In the genomic region with DNA sequence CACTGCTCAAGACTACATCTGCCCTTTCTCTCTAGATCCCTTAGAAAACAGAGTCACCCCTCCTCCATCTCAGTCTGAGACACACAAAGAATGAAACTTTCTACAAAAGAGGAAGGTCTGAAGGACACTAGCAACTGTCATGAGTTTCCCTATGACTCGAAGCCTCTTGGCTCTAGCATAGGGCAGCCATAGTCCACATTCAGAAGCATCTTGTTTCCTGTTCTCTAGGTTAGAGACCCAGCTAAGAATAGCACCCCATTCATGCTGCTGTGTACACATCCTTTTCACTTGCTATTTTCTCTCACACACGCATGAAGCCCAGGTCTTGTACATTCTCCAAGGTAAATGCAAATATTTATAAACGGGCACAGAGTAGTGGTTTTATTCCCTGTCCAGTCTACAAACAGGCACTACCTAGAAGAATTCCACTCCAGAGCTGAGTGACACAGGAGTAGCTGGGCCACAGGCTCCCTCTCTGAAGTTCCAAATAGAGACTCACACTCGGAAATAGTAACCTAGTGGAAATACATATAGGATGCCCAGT, we compare ENCODE assay signal across 10 cellular contexts. TPM values are rescaled to one million over a fixed set of nuclear protein-coding genes. Genes with fewer than 3 reads are reported as not detected.
DNase-seq lines count a peak whose midpoint lies in the region; ATAC-seq, FAIRE-seq and TF ChIP-seq lines count a peak whose summit lies in the region.
"Not testable (repeated sequence)": the region's sequence is repeated elsewhere in the genome, so short reads cannot be mapped to it uniquely, and the experiment has no call there.
"Had no signal": no experiment of that assay in that cellular context is flagged by ENCODE, and none has a peak within 500 bp of the region (broad histone marks: within the 10 kb centered on the region; RNA-seq: fewer than 3 reads in every experiment).

No MANE protein-coding gene starts in this region.

- not testable (repeated sequence) for FAIRE-seq in pancreas (lab: Jason Lieb, UNC)

- ATAC-seq in GM18508 (IDR thresholded peaks at IDR 0.05; ENCODE audit: insufficient read depth, unreplicated experiment), result peak; percentile 99
- ATAC-seq in GM19372 (IDR thresholded peaks at IDR 0.05; ENCODE audit: low read depth, unreplicated experiment), result peak; percentile 97
- peak; percentile 100 for ATAC-seq in GM21619 (IDR thresholded peaks at IDR 0.05; ENCODE audit: unreplicated experiment)
- peak; percentile 97 for ATAC-seq in HG02938 (IDR thresholded peaks at IDR 0.05; ENCODE audit: unreplicated experiment)
- peak; percentile 94 for ATAC-seq in HG03280 (IDR thresholded peaks at IDR 0.05; ENCODE audit: unreplicated experiment)
- 0 out of 3 replicates have a peak, but pooled peaks have one; percentile 22 for ATAC-seq in RWPE2 (ENCODE audit: low read depth)
- peak; percentile 79 for ATAC-seq in Right ventricle myocardium inferior
- peak in 3 of 4 donors; percentile 51 to 84 (median 81) for ATAC-seq in pancreas

- DNase-seq in RWPE2 (ENCODE audit: low spot score); Right ventricle myocardium inferior (ENCODE audit: missing footprints); pancreas: not testable (repeated sequence)

- no CpG with 5 or more reads among the region's 4 CpGs for WGBS in pancreas, 2 donors

- H3K27me3 ChIP-seq in RWPE2 (ENCODE audit: insufficient read depth, poor library complexity, severe bottlenecking); pancreas: not testable (repeated sequence)

- not testable (repeated sequence) for TF ChIP-seq CTCF in RWPE2 (IDR thresholded peaks at IDR 0.05; ENCODE audit: poor library complexity, severe bottlenecking); pancreas (IDR thresholded peaks at IDR 0.05)

- not testable (repeated sequence) for H3K9me3 ChIP-seq in RWPE2 (ENCODE audit: severe bottlenecking); pancreas

- H3K4me3 ChIP-seq in RWPE2 (ENCODE audit: severe bottlenecking); pancreas: not testable (repeated sequence)

- H3K36me3 ChIP-seq in RWPE2 (ENCODE audit: low read depth); pancreas: not testable (repeated sequence)

- not testable (repeated sequence) for H3K27ac ChIP-seq in RWPE2 (ENCODE audit: poor library complexity, severe bottlenecking); pancreas

- intact Hi-C loops in Right ventricle myocardium inferior (cut with DNase I); pancreas (cut with DNase I): not testable (repeated sequence)

- H3K4me1 ChIP-seq in RWPE2 (ENCODE audit: insufficient read depth, poor library complexity, severe bottlenecking); pancreas: not testable (repeated sequence)

RNA-seq across cellular contexts. Expression of gene SRGAP2B, which starts 39.8 kb away (rescaled TPM):
- 11.3 TPM for total RNA-seq in Right ventricle myocardium inferior
- total RNA-seq in pancreas, result 10 to 100 TPM in 1 of 6 donors, 1 to 10 TPM in 5; 4.1 to 13.0 (median 5.2) TPM
- 1 to 10 TPM; 2.2 to 3.1 TPM for polyA plus RNA-seq in pancreas

RNA-seq across cellular contexts. Expression of gene FAM72D, which starts 40.5 kb away (rescaled TPM):
- total RNA-seq in Right ventricle myocardium inferior (not detected), pancreas (under 1 TPM in 4 of 6 donors, not detected in 2; 0.08 to 0.16 (median 0.09) TPM)
- under 1 TPM in 1 of 2 donors, not detected in 1; 0.21 TPM for polyA plus RNA-seq in pancreas
- total RNA-seq: CD8-positive, alpha-beta T cell; gastrocnemius medialis had no signal

Comparison
In these comparisons a context has a peak if more than half of its experiments do, and no peak if none do; other contexts are left out.
1. ATAC-seq: peak in every context shown above with its lines; median percentile 100 in GM21619; 99 in GM18508; 97 in GM19372; 97 in HG02938; 94 in HG03280; 81 in pancreas; 79 in Right ventricle myocardium inferior; 22 in RWPE2.